8 cellular contexts compared by ENCODE assay signal in genomic region chr12:44876554-44877275, GRCh38. TPM values are rescaled to one million over a fixed set of nuclear protein-coding genes. Genes with fewer than 3 reads are reported as not detected.
DNase-seq lines count a peak whose midpoint lies in the region; ATAC-seq, FAIRE-seq and TF ChIP-seq lines count a peak whose summit lies in the region.

No MANE protein-coding gene starts in this region.

- no peaks in the 10 kb centered on the region for H4K20me1 ChIP-seq in astrocyte (ENCODE audit: insufficient read depth, low read length)

- H3K9me3 Mint-ChIP-seq in astrocyte (ENCODE audit: unreplicated experiment): no peaks in the 10 kb centered on the region

- H3K4me1 Mint-ChIP-seq in astrocyte (ENCODE audit: low read depth, unreplicated experiment): peaks cover 7% of the 10 kb centered on the region

- no CpG with 5 or more reads among the region's 40 CpGs for WGBS in iPS DF 6.9 (ENCODE audit: insufficient coverage, insufficient read length)

- H3K4me3 Mint-ChIP-seq in astrocyte (ENCODE audit: unreplicated experiment): peak overlapping the region; percentile 82

- no peak for FAIRE-seq in astrocyte (lab: Jason Lieb, UNC)

- H3K27me3 Mint-ChIP-seq in astrocyte (ENCODE audit: low read depth, unreplicated experiment): peaks cover 29% of the 10 kb centered on the region

- H3K36me3 Mint-ChIP-seq in astrocyte (ENCODE audit: low read depth, unreplicated experiment): no peaks in the 10 kb centered on the region

- no peak overlapping the region for H3K27ac Mint-ChIP-seq in astrocyte (ENCODE audit: unreplicated experiment)

- TF ChIP-seq CTCF in astrocyte (IDR thresholded peaks at IDR 0.05; ENCODE audit: insufficient read depth, low read depth, low read length): no peak

- H3K27me3 ChIP-seq in astrocyte (ENCODE audit: insufficient read depth, low read length) (peaks cover 30% of the 10 kb centered on the region), iPS DF 6.9 (ENCODE audit: control insufficient read depth, insufficient read depth, low read length) (no peaks in the 10 kb centered on the region), skeletal muscle satellite cell (ENCODE audit: control insufficient read depth, insufficient read depth, low read length) (peaks cover 31% of the 10 kb centered on the region)

- H3K79me2 ChIP-seq in astrocyte (ENCODE audit: insufficient read depth, low read length): no peaks in the 10 kb centered on the region

- H3K27ac ChIP-seq in astrocyte (ENCODE audit: low read depth, low read length) (no peak overlapping the region), iPS DF 6.9 (ENCODE audit: low read length) (no peak overlapping the region)

- H3K4me2 ChIP-seq in astrocyte (ENCODE audit: low read length) (peak overlapping the region; percentile 98), skeletal muscle satellite cell (ENCODE audit: low read length) (peak overlapping the region; percentile 87)

- H3K9me3 ChIP-seq in ES-I3 (ENCODE audit: control insufficient read depth, insufficient read depth, low read length): no peaks in the 10 kb centered on the region; the same call in 1 of the 2 replicates
- no peaks in the 10 kb centered on the region for H3K9me3 ChIP-seq in astrocyte (ENCODE audit: insufficient read depth, low read depth, low read length)
- no peaks in the 10 kb centered on the region for H3K9me3 ChIP-seq in iPS DF 6.9 (ENCODE audit: control insufficient read depth, insufficient read depth, low read length)
- no peaks in the 10 kb centered on the region for H3K9me3 ChIP-seq in skeletal muscle satellite cell (replicated peaks; ENCODE audit: low read length)

- peak; percentile 46 for ATAC-seq in HG03103 (IDR thresholded peaks at IDR 0.05; ENCODE audit: low read depth, unreplicated experiment)
- no peak for ATAC-seq in HG02973 (IDR thresholded peaks at IDR 0.05; ENCODE audit: unreplicated experiment)

- H3K36me3 ChIP-seq in ES-I3 (ENCODE audit: insufficient read depth, low read length): no peaks in the 10 kb centered on the region
- no peaks in the 10 kb centered on the region for H3K36me3 ChIP-seq in astrocyte (ENCODE audit: insufficient read depth, low read length)
- no peaks in the 10 kb centered on the region for H3K36me3 ChIP-seq in iPS DF 6.9 (ENCODE audit: control insufficient read depth, insufficient read depth, low read length)
- H3K36me3 ChIP-seq in skeletal muscle satellite cell (ENCODE audit: insufficient read depth, low read length): no peaks in the 10 kb centered on the region

- H3K4me1 ChIP-seq in ES-I3 (ENCODE audit: insufficient read depth, low read length) (peaks cover 6% of the 10 kb centered on the region; the same call in 1 of the 2 replicates), astrocyte (ENCODE audit: insufficient read depth, low read length) (peaks cover 16% of the 10 kb centered on the region), iPS DF 6.9 (ENCODE audit: control insufficient read depth, insufficient read depth, low read length) (no peaks in the 10 kb centered on the region), skeletal muscle satellite cell (ENCODE audit: control insufficient read depth, insufficient read depth, low read length) (peaks cover 13% of the 10 kb centered on the region)

- H3K4me3 ChIP-seq in astrocyte (ENCODE audit: insufficient read depth, low read depth, low read length) (peak overlapping the region; percentile 63), iPS DF 6.9 (ENCODE audit: low read length) (peak overlapping the region; percentile 59), skeletal muscle satellite cell (ENCODE audit: low read length) (peak overlapping the region; percentile 66)

- peak; percentile 91 for DNase-seq in SK-N-DZ (ENCODE audit: low spot score)
- peak; percentile 22 for DNase-seq in astrocyte (ENCODE audit: low read depth)
- peak; percentile 5 for DNase-seq in iPS DF 6.9 (ENCODE audit: low read depth, low spot score)
- no peak for DNase-seq in superior temporal gyrus (ENCODE audit: extremely low spot score)

- H2AFZ ChIP-seq in astrocyte (ENCODE audit: low read depth, low read length): peak overlapping the region; percentile 88

- H3K9ac ChIP-seq in ES-I3 (ENCODE audit: low read depth, low read length) (peak overlapping the region; percentile 68; the same call in 1 of the 2 replicates), astrocyte (ENCODE audit: low read length) (no peak overlapping the region), skeletal muscle satellite cell (ENCODE audit: low read depth, low read length) (no peak overlapping the region)

RNA-seq across cellular contexts. Expression of gene NELL2, which starts 0.6 kb away (rescaled TPM):
- 241 and 334 TPM in 2 replicates for polyA plus RNA-seq in SK-N-DZ (2014; cell fraction: cytosol; rRNA removed)
- 159 and 161 TPM in 2 replicates for polyA plus RNA-seq in SK-N-DZ (2014; cell fraction: nucleus; rRNA removed)
- 0.53 and 1.0 TPM in 2 replicates for total RNA-seq in astrocyte
- total RNA-seq in skeletal muscle satellite cell (2012; rRNA removed): not detected in 2 replicates
